Comparison of ENCODE assay signal across 10 cellular contexts in the genomic region with DNA sequence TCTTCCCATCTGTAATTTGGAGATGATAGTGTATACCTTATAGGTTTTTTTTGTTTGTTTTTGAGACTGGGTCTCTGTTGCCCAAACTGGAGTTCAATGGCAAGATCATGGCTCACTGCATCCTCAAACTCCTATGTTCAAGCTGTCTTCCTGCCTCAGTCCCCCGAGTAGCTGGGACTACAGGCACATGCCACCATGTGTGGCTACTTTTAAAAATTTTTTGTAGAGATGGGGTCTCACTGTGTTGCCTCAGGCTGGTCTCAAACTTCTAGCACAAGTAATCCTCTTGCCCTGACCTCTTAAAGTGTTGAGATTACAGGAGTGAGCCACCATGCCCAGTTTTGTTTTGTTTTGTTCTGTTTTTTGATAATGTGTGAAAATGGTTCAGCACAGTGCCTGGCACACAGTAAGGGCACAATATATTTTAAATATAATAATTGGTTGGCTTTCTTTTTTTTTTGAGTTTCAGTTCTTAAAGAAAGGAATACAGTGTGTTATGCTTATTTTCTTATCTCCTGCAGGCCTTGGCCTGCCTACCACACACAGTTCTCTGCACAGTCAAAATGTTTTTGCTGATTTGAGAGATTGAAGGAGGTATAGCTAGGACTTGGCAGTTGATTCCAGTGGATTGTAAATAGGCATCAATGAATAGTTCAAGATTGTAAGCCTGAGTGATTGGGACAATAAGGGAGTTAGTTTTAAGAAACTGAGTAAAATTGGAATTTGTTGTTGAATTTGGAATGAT. TPM values are rescaled to one million over a fixed set of nuclear protein-coding genes. Genes with fewer than 3 reads are reported as not detected.
A peak's percentile ranks its signal among the peaks of the same experiment; 100 is the strongest.
DNase-seq lines count a peak whose midpoint lies in the region; ATAC-seq and TF ChIP-seq lines count a peak whose summit lies in the region.
"Had no signal": no experiment of that assay in that cellular context is flagged by ENCODE, and none has a peak within 500 bp of the region (broad histone marks: within the 10 kb centered on the region; RNA-seq: fewer than 3 reads in every experiment).

No MANE protein-coding gene starts in this region.

- H3K27ac ChIP-seq in PC-3 (ENCODE audit: low read length) = no peak overlapping the region
- H3K27ac ChIP-seq in smooth muscle cell (ENCODE audit: low read depth) = peak overlapping the region; percentile 73

- no peak overlapping the region for H3K4me3 ChIP-seq in PC-3 (ENCODE audit: low read length)
- H3K4me3 ChIP-seq in smooth muscle cell = no peak overlapping the region

- H3F3A ChIP-seq in PC-3 (ENCODE audit: low read length, unreplicated experiment) (no peaks in the 10 kb centered on the region), smooth muscle cell (ENCODE audit: low read depth) (peaks cover 30% of the 10 kb centered on the region)

- peak overlapping the region; percentile 81 for H3K4me2 ChIP-seq in PC-3 (ENCODE audit: low read length)
- peak overlapping the region; percentile 98 for H3K4me2 ChIP-seq in smooth muscle cell

- H3K9me2 ChIP-seq in PC-3 (replicated peaks; ENCODE audit: low read length) = no peaks in the 10 kb centered on the region

- no peak for TF ChIP-seq CTCF in PC-3 (conservative IDR thresholded peaks at IDR 0.05; ENCODE audit: low read depth, low read length)
- no peak for TF ChIP-seq CTCF in chondrocyte (IDR thresholded peaks at IDR 0.05)
- TF ChIP-seq CTCF in smooth muscle cell (IDR thresholded peaks at IDR 0.05; ENCODE audit: borderline replicate concordance, insufficient read depth, poor library complexity, severe bottlenecking) = no peak

- no peaks in the 10 kb centered on the region for H3K9me3 Mint-ChIP-seq in activated naive CD4-positive, alpha-beta T cell treated with anti-CD3 and anti-CD28 coated beads for 36 hours
- H3K9me3 Mint-ChIP-seq in chondrocyte (ENCODE audit: low read depth) = no peaks in the 10 kb centered on the region

- DNase-seq in activated naive CD4-positive, alpha-beta T cell treated with anti-CD3 and anti-CD28 coated beads for 36 hours = no peak
- no peak for DNase-seq in activated naive CD4-positive, alpha-beta T cell (lab: John Stamatoyannopoulos, UW)
- DNase-seq in PC-3 (no peak), chondrocyte (ENCODE audit: low spot score) (no peak), smooth muscle cell (lab: John Stamatoyannopoulos, UW; ENCODE audit: unreplicated experiment) (no peak), HuH-7 (ENCODE audit: low spot score) (no peak)
- DNase-seq: NCI-H446 treated with DMSO at 0.1 percent for 48 hours, stomach had no signal

- peaks cover 100% of the 10 kb centered on the region for H3K79me2 ChIP-seq in PC-3 (ENCODE audit: low read length)
- H3K79me2 ChIP-seq in smooth muscle cell (ENCODE audit: low read depth) = peaks cover 100% of the 10 kb centered on the region

- peak overlapping the region; percentile 72 for H3K27ac Mint-ChIP-seq in activated naive CD4-positive, alpha-beta T cell treated with anti-CD3 and anti-CD28 coated beads for 36 hours
- H3K27ac Mint-ChIP-seq in chondrocyte (ENCODE audit: unreplicated experiment) = peak overlapping the region; percentile 94

- H3K36me3 Mint-ChIP-seq in activated naive CD4-positive, alpha-beta T cell treated with anti-CD3 and anti-CD28 coated beads for 36 hours (ENCODE audit: low read depth) = peaks cover 43% of the 10 kb centered on the region
- H3K36me3 Mint-ChIP-seq in chondrocyte (ENCODE audit: low read depth) = no peaks in the 10 kb centered on the region

- H3K27me3 ChIP-seq in PC-3 (ENCODE audit: low read length) (no peaks in the 10 kb centered on the region), smooth muscle cell (ENCODE audit: low read depth) (no peaks in the 10 kb centered on the region)
- H3K27me3 ChIP-seq: stomach had no signal

- H3K4me1 Mint-ChIP-seq in activated naive CD4-positive, alpha-beta T cell treated with anti-CD3 and anti-CD28 coated beads for 36 hours (ENCODE audit: low read depth) = peaks cover 85% of the 10 kb centered on the region
- H3K4me1 Mint-ChIP-seq in chondrocyte (ENCODE audit: low read depth) = peaks cover 96% of the 10 kb centered on the region

- BruUV-seq in PC-3 (replicated peaks; lab: Mats Ljungman, UMichigan) = no TSS peak

- intact Hi-C loops in activated naive CD4-positive, alpha-beta T cell treated with anti-CD3 and anti-CD28 coated beads for 36 hours (cut with micrococcal nuclease) = loop anchor here (1.0 to 10.0 kb wide), 2 partner anchors 14 to 291 kb away; no protein-coding TSS in a partner anchor
- intact Hi-C loops in PC-3 (cut with micrococcal nuclease) = no loop called here

- WGBS in smooth muscle cell (ENCODE audit: low lambda C conversion rate) = 83% methylated on average over 1 of the region's 1 CpG

- no peaks in the 10 kb centered on the region for H3K27me3 Mint-ChIP-seq in activated naive CD4-positive, alpha-beta T cell treated with anti-CD3 and anti-CD28 coated beads for 36 hours (ENCODE audit: low read depth)
- no peaks in the 10 kb centered on the region for H3K27me3 Mint-ChIP-seq in chondrocyte (ENCODE audit: low read depth)

- no peak overlapping the region for H2AFZ ChIP-seq in PC-3 (ENCODE audit: low read length)
- no peak overlapping the region for H2AFZ ChIP-seq in smooth muscle cell (ENCODE audit: low read depth)

- POLR2A ChIA-PET in PC-3 (lab: Charles Lee; ENCODE audit: unreplicated experiment) = no interaction called here

- H3K9ac ChIP-seq in PC-3 (ENCODE audit: low read length) (no peak overlapping the region), smooth muscle cell (ENCODE audit: low read depth) (no peak overlapping the region)

- peaks cover 77% of the 10 kb centered on the region for H4K20me1 ChIP-seq in PC-3 (ENCODE audit: low read length)
- H4K20me1 ChIP-seq in smooth muscle cell (ENCODE audit: low read depth) = peaks cover 95% of the 10 kb centered on the region

- peak overlapping the region; percentile 95 for H3K4me3 Mint-ChIP-seq in activated naive CD4-positive, alpha-beta T cell treated with anti-CD3 and anti-CD28 coated beads for 36 hours
- H3K4me3 Mint-ChIP-seq in chondrocyte (ENCODE audit: unreplicated experiment) = no peak overlapping the region

- ATAC-seq in PC-3 (no peak), HG02798 (IDR thresholded peaks at IDR 0.05; ENCODE audit: poor library complexity, unreplicated experiment) (no peak), HG03571 (IDR thresholded peaks at IDR 0.05; ENCODE audit: unreplicated experiment) (no peak)

- H3K9me3 ChIP-seq in PC-3 (ENCODE audit: low read length) (no peaks in the 10 kb centered on the region), smooth muscle cell (replicated peaks; ENCODE audit: low read depth) (no peaks in the 10 kb centered on the region)
- H3K9me3 ChIP-seq: stomach had no signal

- CTCF ChIA-PET in activated naive CD4-positive, alpha-beta T cell treated with anti-CD3 and anti-CD28 coated beads for 36 hours (lab: Charles Lee) = interaction anchor here (0.6 to 1.6 kb wide), 5 partner anchors 9 to 81 kb away, joined by 3 to 4 read pairs (median 4); no protein-coding TSS in a partner anchor
- CTCF ChIA-PET in PC-3 (lab: Charles Lee) = no interaction called here

- H3K36me3 ChIP-seq in PC-3 (ENCODE audit: low read depth, low read length) (peaks cover 6% of the 10 kb centered on the region; the same call in 1 of the 2 replicates), smooth muscle cell (ENCODE audit: low read depth) (no peaks in the 10 kb centered on the region)

- peaks cover 56% of the 10 kb centered on the region for H3K4me1 ChIP-seq in PC-3 (ENCODE audit: insufficient read depth, low read length)
- peaks cover 66% of the 10 kb centered on the region for H3K4me1 ChIP-seq in smooth muscle cell (ENCODE audit: low read depth)

RNA-seq across cellular contexts. Expression of a gene that starts 6.1 kb away (rescaled TPM):
- 100 to 1,000 TPM; 516 to 536 TPM for total RNA-seq in activated naive CD4-positive, alpha-beta T cell treated with anti-CD3 and anti-CD28 coated beads for 36 hours
- total RNA-seq in PC-3 (2014; rRNA removed) (177 and 197 TPM in 2 replicates), chondrocyte (302 to 437 TPM (median 434 TPM) in 3 replicates), smooth muscle cell (257 and 263 TPM in 2 replicates)
- polyA plus RNA-seq in smooth muscle cell = 173 and 199 TPM in 2 replicates
